ENCODE assay signal across 18 cellular contexts in genomic region chr13:88085036-88085435, GRCh38.
"Had no signal": no experiment of that assay in that cellular context is flagged by ENCODE, and none has a peak within 500 bp of the region (broad histone marks: within the 10 kb centered on the region; RNA-seq: fewer than 3 reads in every experiment).

No MANE protein-coding gene starts in this region.

- H3K4me3 ChIP-seq: adrenal gland, esophagus squamous epithelium, lower lobe of right lung, spleen, testis had no signal

- H3K27me3 ChIP-seq: adrenal gland, esophagus squamous epithelium, spleen, testis had no signal

- DNase-seq: activated CD4-positive, alpha-beta T cell treated with anti-CD3 and anti-CD28 coated beads for 1 hour; activated CD4-positive, alpha-beta T cell treated with anti-CD3 and anti-CD28 coated beads, Interleukin-2, amount 50 U/mL, for 48 hours; activated gamma-delta T cell treated with Interleukin-2 at 50 U/mL for 16 hours; adrenal gland; effector CD4-positive, alpha-beta T cell; esophagus squamous epithelium; foreskin fibroblast; hippocampal formation; lower lobe of right lung; nephron progenitor cell; nucleus accumbens; spleen; stimulated activated CD4-positive, alpha-beta T cell treated with anti-CD3 and anti-CD28 coated beads, Interleukin-4, amount 100 ng/mL, for 4 hours; testis had no signal

- H3K4me1 ChIP-seq: adrenal gland, esophagus squamous epithelium, lower lobe of right lung, spleen, testis had no signal

- H3K36me3 ChIP-seq: adrenal gland, esophagus squamous epithelium, lower lobe of right lung, spleen had no signal

- H3K9me3 ChIP-seq: adrenal gland, esophagus squamous epithelium, lower lobe of right lung, spleen, testis had no signal

- ATAC-seq: activated naive CD4-positive, alpha-beta T cell treated with anti-CD3 and anti-CD28 coated beads, Interleukin-2, amount 50 U/mL, for 72 hours; lower lobe of right lung; stimulated activated memory B cell treated with anti-CD40 and anti-IgM and Interleukin-4, amounts not matched to agents 10 μg/mL and 1 μg/mL and 100 μg/mL, for 72 hours had no signal

- H3K27ac ChIP-seq: adrenal gland, esophagus squamous epithelium, lower lobe of right lung, spleen, testis, VCaP had no signal

- FAIRE-seq: islet of Langerhans had no signal
